ENCODE assay signal across 14 cellular contexts in the genomic region with DNA sequence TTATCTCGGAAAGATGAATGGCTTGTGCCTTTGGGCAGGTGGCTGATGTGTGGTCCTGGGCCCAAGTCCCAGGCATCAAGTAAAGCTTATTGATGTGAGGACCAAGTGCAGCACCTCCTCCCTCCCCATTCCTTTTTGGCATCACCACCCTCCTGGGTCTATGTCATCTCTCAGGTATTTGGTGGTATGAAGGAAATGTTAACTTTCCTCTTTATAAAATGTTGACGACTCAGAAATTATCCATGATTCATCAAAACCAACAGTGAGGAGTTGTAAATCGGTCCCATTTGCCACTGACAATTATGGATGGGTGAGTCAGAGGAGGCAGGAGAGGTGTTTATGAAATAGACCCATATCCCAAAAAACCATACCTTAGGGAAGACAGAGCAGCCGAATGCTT.
DNase-seq lines count a peak whose midpoint lies in the region; ATAC-seq and TF ChIP-seq lines count a peak whose summit lies in the region.
"Had no signal": no experiment of that assay in that cellular context is flagged by ENCODE, and none has a peak within 500 bp of the region (broad histone marks: within the 10 kb centered on the region; RNA-seq: fewer than 3 reads in every experiment).

No MANE protein-coding gene starts in this region.

- H3K4me3 Mint-ChIP-seq in activated CD4-positive, alpha-beta memory T cell treated with anti-CD3 and anti-CD28 coated beads for 36 hours: no peak overlapping the region
- H3K4me3 Mint-ChIP-seq: activated T-cell treated with anti-CD3 and anti-CD28 coated beads, Interleukin-2, amount 50 U/mL, for 4 hours had no signal

- POLR2A ChIA-PET in activated CD4-positive, alpha-beta memory T cell treated with anti-CD3 and anti-CD28 coated beads for 36 hours (lab: Charles Lee): interaction anchor here (1.1 kb wide), 1 partner anchor 10 kb away, joined by 3 read pairs; no protein-coding TSS in a partner anchor

- peaks cover 11% of the 10 kb centered on the region for H3K9me3 Mint-ChIP-seq in activated CD4-positive, alpha-beta memory T cell treated with anti-CD3 and anti-CD28 coated beads for 36 hours

- no peak overlapping the region for H3K4me3 ChIP-seq in dorsolateral prefrontal cortex
- H3K4me3 ChIP-seq: body of pancreas had no signal

- DNase-seq in Caki2 (ENCODE audit: low read depth) (peak; percentile 34), LoVo (ENCODE audit: low spot score) (peak; percentile 50), dorsolateral prefrontal cortex (no peak), renal cortical epithelial cell (ENCODE audit: low read depth) (peak; percentile 68), DMS53 treated with DMSO at 0.1 percent for 48 hours (lab: John Stamatoyannopoulos, UW; ENCODE audit: unreplicated experiment) (no peak), HuH-7.5 (ENCODE audit: low spot score) (no peak)
- DNase-seq in activated CD4-positive, alpha-beta memory T cell treated with anti-CD3 and anti-CD28 coated beads for 36 hours: no peak
- DNase-seq: activated CD4-positive, CD25-positive, alpha-beta regulatory T cell; activated T-cell treated with anti-CD3 and anti-CD28 coated beads, Interleukin-2, amount 50 U/mL, for 4 hours; body of pancreas; NCI-H524 treated with DMSO at 0.1 percent for 48 hours; SHP77 treated with DMSO at 0.1 percent for 48 hours had no signal

- H3K27ac Mint-ChIP-seq in activated CD4-positive, alpha-beta memory T cell treated with anti-CD3 and anti-CD28 coated beads for 36 hours: no peak overlapping the region
- H3K27ac Mint-ChIP-seq: progenitor cell of endocrine pancreas had no signal

- TF ChIP-seq CTCF in dorsolateral prefrontal cortex (IDR thresholded peaks at IDR 0.05 in 54 of 56, conservative IDR thresholded peaks at IDR 0.05 in 2 of 56; ENCODE audit: low read depth in 1 of 56, partially characterized antibody in 56 of 56): no peak

- intact Hi-C loops in dorsolateral prefrontal cortex (cut with DNase I): no loop called here
- intact Hi-C loops in activated CD4-positive, alpha-beta memory T cell treated with anti-CD3 and anti-CD28 coated beads for 36 hours (cut with micrococcal nuclease): no loop called here

- peaks cover 55% of the 10 kb centered on the region for H3K4me1 Mint-ChIP-seq in activated CD4-positive, alpha-beta memory T cell treated with anti-CD3 and anti-CD28 coated beads for 36 hours (ENCODE audit: low read depth)

- H3K27me3 Mint-ChIP-seq in activated CD4-positive, alpha-beta memory T cell treated with anti-CD3 and anti-CD28 coated beads for 36 hours: no peaks in the 10 kb centered on the region

- in situ Hi-C loops in Caki2 (cut with HindIII; ENCODE audit: low pct_unique_long_range_greater_than_20kb, low sequenced_read_pairs): no loop called here

- H3K27me3 ChIP-seq in dorsolateral prefrontal cortex: no peaks in the 10 kb centered on the region
- H3K27me3 ChIP-seq: body of pancreas had no signal

- H3K27ac ChIP-seq in dorsolateral prefrontal cortex: peak overlapping the region in 45 of 59 donors; percentile 1 to 88 (median 72)
- H3K27ac ChIP-seq: body of pancreas had no signal

- H3K36me3 Mint-ChIP-seq in activated CD4-positive, alpha-beta memory T cell treated with anti-CD3 and anti-CD28 coated beads for 36 hours: no peaks in the 10 kb centered on the region

- ATAC-seq in GM21367 (IDR thresholded peaks at IDR 0.05; ENCODE audit: unreplicated experiment): no peak
- ATAC-seq: body of pancreas had no signal

- CTCF ChIA-PET in activated CD4-positive, alpha-beta memory T cell treated with anti-CD3 and anti-CD28 coated beads for 36 hours (lab: Charles Lee): no interaction called here

Comparison
In these comparisons a context has a peak if more than half of its experiments do, and no peak if none do; other contexts are left out.
1. DNase-seq: peak in Caki2 (single experiment), LoVo (single experiment) and renal cortical epithelial cell (single experiment); none in dorsolateral prefrontal cortex (0 of 10), DMS53 treated with DMSO at 0.1 percent for 48 hours (single experiment), activated CD4-positive, alpha-beta memory T cell treated with anti-CD3 and anti-CD28 coated beads for 36 hours (single experiment) and HuH-7.5 (single experiment).